4 cellular contexts compared by ENCODE assay signal in genomic region chr3:136375800-136376199, GRCh38.
DNase-seq lines count a peak whose midpoint lies in the region; ATAC-seq, FAIRE-seq and TF ChIP-seq lines count a peak whose summit lies in the region.
"Not testable (repeated sequence)": the region's sequence is repeated elsewhere in the genome, so short reads cannot be mapped to it uniquely, and the experiment has no call there.

No MANE protein-coding gene starts in this region.

- peaks cover 16% of the 10 kb centered on the region for H3K9me3 Mint-ChIP-seq in WTC11

- H3K4me1 Mint-ChIP-seq in WTC11 = not testable (repeated sequence)

- not testable (repeated sequence) for H3K4me1 ChIP-seq in A549; HEK293 (ENCODE audit: control insufficient read depth, insufficient read depth, low read length)

- H3K4me3 ChIP-seq in A549; HEK293 (ENCODE audit: low read depth, low read length): not testable (repeated sequence)

- not testable (repeated sequence) for H3K27me3 Mint-ChIP-seq in WTC11 (ENCODE audit: low read depth)

- not testable (repeated sequence) for H3K4me2 ChIP-seq in A549

- not testable (repeated sequence) for ATAC-seq in A549, WTC11

- not testable (repeated sequence) for H3K9me3 ChIP-seq in A549; HEK293 (ENCODE audit: control insufficient read depth, insufficient read depth, low read depth, low read length)

- not testable (repeated sequence) for DNase-seq in A549 (ENCODE audit: low read depth in 1 of 2, low spot score in 1 of 2); WTC11 (ENCODE audit: low spot score); frontal cortex (ENCODE audit: low spot score in 2 of 2)

- not testable (repeated sequence) for TF ChIP-seq POLR2A in A549 (IDR thresholded peaks at IDR 0.05; ENCODE audit: low read length)

- FAIRE-seq in A549 (lab: Jason Lieb, UNC) = not testable (repeated sequence)
- peak; percentile 49 for FAIRE-seq in frontal cortex (lab: Jason Lieb, UNC)

- not testable (repeated sequence) for TF ChIP-seq EP300 in A549 (IDR thresholded peaks at IDR 0.05)

- TF ChIP-seq RAD21 in A549 (conservative IDR thresholded peaks at IDR 0.05 in 1 of 2, IDR thresholded peaks at IDR 0.05 in 1 of 2) = not testable (repeated sequence)

- not testable (repeated sequence) for H3K36me3 ChIP-seq in HEK293 (ENCODE audit: control insufficient read depth in 2 of 2, insufficient read depth in 1 of 2, low read length in 2 of 2)

- H3K4me3 Mint-ChIP-seq in WTC11 = not testable (repeated sequence)

- POLR2A ChIA-PET in A549 (lab: Yijun Ruan, JAX); HEK293 (lab: Yijun Ruan, JAX); WTC11 (lab: Charles Lee): not testable (repeated sequence)

- H3K36me3 Mint-ChIP-seq in WTC11 = peaks cover 22% of the 10 kb centered on the region

- H3K27ac ChIP-seq in A549; HEK293 (ENCODE audit: extremely low read depth, low read depth, low read length): not testable (repeated sequence)

- WGBS in A549 (ENCODE audit: missing lambda C conversion rate) = 98% methylated on average over 5 of the region's 5 CpGs

- CTCF ChIA-PET in A549 (lab: Yijun Ruan, JAX); WTC11 (lab: Charles Lee): not testable (repeated sequence)
- CTCF ChIA-PET in HEK293 (lab: Yijun Ruan, JAX) = interaction anchor here (1.4 kb wide), 1 partner anchor 377 kb away, joined by 3 read pairs; the partner anchor contains the start of gene STAG1

- not testable (repeated sequence) for TF ChIP-seq CTCF in A549 (IDR thresholded peaks at IDR 0.05); HEK293 (tag by site-specific recombination; IDR thresholded peaks at IDR 0.05); WTC11 (IDR thresholded peaks at IDR 0.05)

- not testable (repeated sequence) for H3K27ac Mint-ChIP-seq in WTC11

TF ChIP-seq in A549, 52 proteins besides CTCF, POLR2A, EP300 and RAD21:
- peak; percentile 29 for TF ChIP-seq ZC3H11A (IDR thresholded peaks at IDR 0.05)

TF ChIP-seq in HEK293, 187 proteins besides CTCF, POLR2A, EP300 and RAD21 (continues in another document):
- TF ChIP-seq ZNF555 (tag by site-specific recombination; conservative IDR thresholded peaks at IDR 0.05) = peak; percentile 77
- peak; percentile 53; the same call in 1 of the 2 replicates for TF ChIP-seq ZXDB (tag by site-specific recombination; IDR thresholded peaks at IDR 0.05)
- TF ChIP-seq ZNF426 (tag by site-specific recombination; IDR thresholded peaks at IDR 0.05) = peak; percentile 77
- 0 out of 2 replicates have a peak, but pooled peaks have one; percentile 31 for TF ChIP-seq ZBTB21 (tag by site-specific recombination; IDR thresholded peaks at IDR 0.05)
- TF ChIP-seq ZNF560 (tag by site-specific recombination; IDR thresholded peaks at IDR 0.05; ENCODE audit: borderline replicate concordance) = 0 out of 2 replicates have a peak, but pooled peaks have one; percentile 25
- TF ChIP-seq ZNF518A (tag by site-specific recombination; conservative IDR thresholded peaks at IDR 0.05; ENCODE audit: low read depth) = peak; percentile 83
- peak; percentile 94 for TF ChIP-seq ZNF394 (tag by site-specific recombination; IDR thresholded peaks at IDR 0.05; ENCODE audit: borderline replicate concordance)
- peak; percentile 37; the same call in 1 of the 2 replicates for TF ChIP-seq ZNF140 (tag by site-specific recombination; IDR thresholded peaks at IDR 0.05)

TF ChIP-seq in WTC11, 78 proteins besides CTCF, POLR2A, EP300 and RAD21:
- peak; percentile 98 for TF ChIP-seq HMGA2 (CRISPR knock-in tag; IDR thresholded peaks at IDR 0.05)
